Comparison of ENCODE assay signal across 8 cellular contexts in genomic region chr19:45643024-45643926, GRCh38. TPM values are rescaled to one million over a fixed set of nuclear protein-coding genes. Genes with fewer than 3 reads are reported as not detected.
DNase-seq lines count a peak whose midpoint lies in the region; ATAC-seq and TF ChIP-seq lines count a peak whose summit lies in the region.

No MANE protein-coding gene starts in this region.

- H3K27ac ChIP-seq in HUES64 (ENCODE audit: low read depth, low read length), result no peak overlapping the region
- no peak overlapping the region for H3K27ac ChIP-seq in endodermal cell (ENCODE audit: low read depth, low read length)

- WGBS in HUES64, result 1% methylated on average over 37 of the region's 39 CpGs
- WGBS in endodermal cell (ENCODE audit: insufficient coverage in 1 of 2, insufficient read length in 1 of 2), 2 experiments, result 0 to 3% methylated on average over 11 to 39 of the region's 39 CpGs

- H3K9ac ChIP-seq in HUES64 (ENCODE audit: low read depth, low read length) (no peak overlapping the region), NT2/D1 (ENCODE audit: insufficient read length, low read depth) (peak overlapping the region; percentile 76), endodermal cell (ENCODE audit: extremely low read depth, low read length, poor library complexity, severe bottlenecking) (no peak overlapping the region)

- peak overlapping the region; percentile 77 for H3K4me3 ChIP-seq in GM12865 (ENCODE audit: low read depth, low read length)
- peak overlapping the region; percentile 74 for H3K4me3 ChIP-seq in HUES64 (ENCODE audit: low read length)
- H3K4me3 ChIP-seq in NT2/D1 (ENCODE audit: insufficient read length, low read depth), result peak overlapping the region; percentile 65
- peak overlapping the region; percentile 83 for H3K4me3 ChIP-seq in endodermal cell (ENCODE audit: low read length)

- peak overlapping the region; percentile 77 for H3K4me3 Mint-ChIP-seq in endodermal cell

- peak overlapping the region; percentile 82 for H3K27ac Mint-ChIP-seq in endodermal cell

- peaks cover 14% of the 10 kb centered on the region for H3K4me1 Mint-ChIP-seq in endodermal cell

- H3K36me3 Mint-ChIP-seq in endodermal cell (ENCODE audit: low read depth), result no peaks in the 10 kb centered on the region

- peaks cover 8% of the 10 kb centered on the region for H3K27me3 Mint-ChIP-seq in endodermal cell (ENCODE audit: insufficient read depth)

- H3K4me1 ChIP-seq in HUES64 (ENCODE audit: insufficient read depth, low read length) (peaks cover 8% of the 10 kb centered on the region), NT2/D1 (ENCODE audit: insufficient read depth, insufficient read length) (peaks cover 10% of the 10 kb centered on the region), endodermal cell (ENCODE audit: control insufficient read depth, insufficient read depth, low read length) (no peaks in the 10 kb centered on the region)

- no peak for ATAC-seq in GM18519 (IDR thresholded peaks at IDR 0.05; ENCODE audit: low FRiP score, unreplicated experiment)

- TF ChIP-seq CTCF in GM12865 (IDR thresholded peaks at IDR 0.05; ENCODE audit: insufficient read depth, low read depth, low read length, missing control alignments) (peak; percentile 99), endodermal cell (conservative IDR thresholded peaks at IDR 0.05) (peak; percentile 98)

- H3K27me3 ChIP-seq in HUES64 (ENCODE audit: insufficient read depth, low read length) (no peaks in the 10 kb centered on the region), NT2/D1 (ENCODE audit: insufficient read depth, insufficient read length) (no peaks in the 10 kb centered on the region), endodermal cell (ENCODE audit: control insufficient read depth, insufficient read depth, low read length, poor library complexity, severe bottlenecking) (no peaks in the 10 kb centered on the region)

- peaks cover 15% of the 10 kb centered on the region for H3K9me3 Mint-ChIP-seq in endodermal cell

- DNase-seq in GM12865 (ENCODE audit: low read depth) (peak; percentile 96), NT2/D1 (ENCODE audit: low read depth, low spot score) (peak; percentile 74), endodermal cell (peak; percentile 99), mesenteric fat pad (ENCODE audit: low spot score) (peak; percentile 95)
- peak; percentile 67 for DNase-seq in activated CD8-positive, alpha-beta memory T cell treated with anti-CD3 and anti-CD28 coated beads, Interleukin-2, amount 50 U/mL, for 1 hour (ENCODE audit: extremely low read depth)
- DNase-seq in stimulated activated CD8-positive, alpha-beta memory T cell treated with anti-CD3 and anti-CD28 coated beads, Interleukin-2, amount 100 ng/mL, for 48 hours (ENCODE audit: low read depth in 2 of 2), result peak; percentile 91 to 94

- H3K36me3 ChIP-seq in HUES64 (ENCODE audit: insufficient read depth, low read length) (no peaks in the 10 kb centered on the region), NT2/D1 (ENCODE audit: insufficient read depth, insufficient read length, low read length) (no peaks in the 10 kb centered on the region), endodermal cell (ENCODE audit: control insufficient read depth, insufficient read depth, low read length) (no peaks in the 10 kb centered on the region)

- H3K9me3 ChIP-seq in HUES64 (ENCODE audit: insufficient read depth, low read depth, low read length) (no peaks in the 10 kb centered on the region), NT2/D1 (ENCODE audit: insufficient read depth, low read length) (0 out of 2 replicates have a peak, but pooled peaks cover 4% of the 10 kb centered on the region), endodermal cell (ENCODE audit: control insufficient read depth, low read length) (no peaks in the 10 kb centered on the region)

RNA-seq across cellular contexts. Expression of gene EML2, which starts 4.1 kb away (rescaled TPM):
- 9.3 TPM for polyA plus RNA-seq in HUES64 (2013, experiment 1 of 2)
- polyA plus RNA-seq in HUES64 (2013, experiment 2 of 2), result 15.7 TPM
- 10 to 100 TPM; 42.9 to 79.3 TPM for total RNA-seq in endodermal cell
- polyA plus RNA-seq in endodermal cell (2013, experiment 1 of 2), result 25.9 TPM
- polyA plus RNA-seq in endodermal cell (2013, experiment 2 of 2), result 26.3 TPM
- 33.6 TPM for total RNA-seq in mesenteric fat pad

RNA-seq across cellular contexts. Expression of gene GIPR, which starts 24.7 kb away (rescaled TPM):
- polyA plus RNA-seq in HUES64 (2013, experiment 1 of 2), result 0.15 TPM
- polyA plus RNA-seq in HUES64 (2013, experiment 2 of 2), result 0.32 TPM
- 10 to 100 TPM; 10.8 to 14.6 TPM for total RNA-seq in endodermal cell
- polyA plus RNA-seq in endodermal cell (2013, experiment 1 of 2), result 3.5 TPM
- 3.0 TPM for polyA plus RNA-seq in endodermal cell (2013, experiment 2 of 2)
- total RNA-seq in mesenteric fat pad, result 7.1 TPM

RNA-seq across cellular contexts. Expression of gene GPR4, which starts 41.3 kb away (rescaled TPM):
- polyA plus RNA-seq in HUES64 (2013, experiment 1 of 2), result 0.35 TPM
- polyA plus RNA-seq in HUES64 (2013, experiment 2 of 2), result 0.25 TPM
- total RNA-seq in endodermal cell, result not detected
- polyA plus RNA-seq in endodermal cell (2013, experiment 1 of 2), result 0.32 TPM
- not detected for polyA plus RNA-seq in endodermal cell (2013, experiment 2 of 2)
- total RNA-seq in mesenteric fat pad, result 32.7 TPM

RNA-seq across cellular contexts. Expression of gene SNRPD2, which starts 48.5 kb away (rescaled TPM):
- 496 TPM for polyA plus RNA-seq in HUES64 (2013, experiment 1 of 2)
- 551 TPM for polyA plus RNA-seq in HUES64 (2013, experiment 2 of 2)
- total RNA-seq in endodermal cell (100 to 1,000 TPM; 644 to 654 TPM), mesenteric fat pad (239 TPM)
- polyA plus RNA-seq in endodermal cell (2013, experiment 1 of 2), result 524 TPM
- 537 TPM for polyA plus RNA-seq in endodermal cell (2013, experiment 2 of 2)

RNA-seq across cellular contexts. Expression of gene QPCTL, which starts 49.2 kb away (rescaled TPM):
- polyA plus RNA-seq in HUES64 (2013, experiment 1 of 2), result 12.6 TPM
- polyA plus RNA-seq in HUES64 (2013, experiment 2 of 2), result 17.4 TPM
- total RNA-seq in endodermal cell (10 to 100 TPM; 11.0 to 15.9 TPM), mesenteric fat pad (7.7 TPM)
- polyA plus RNA-seq in endodermal cell (2013, experiment 1 of 2), result 14.8 TPM
- 14.4 TPM for polyA plus RNA-seq in endodermal cell (2013, experiment 2 of 2)

Comparison
In these comparisons a context has a peak if more than half of its experiments do, and no peak if none do; other contexts are left out.
1. RNA of gene GPR4, which starts 41.3 kb away (total RNA-seq): 32.7 TPM in mesenteric fat pad (single experiment); not detected in endodermal cell; every median in the first group is over 10 times any median in the second.
2. Peak in every context shown above with its lines, with median percentiles within 50 percentile points of each other: DNase-seq and H3K4me3 ChIP-seq.